29 cellular contexts compared by ENCODE assay signal in the genomic region with DNA sequence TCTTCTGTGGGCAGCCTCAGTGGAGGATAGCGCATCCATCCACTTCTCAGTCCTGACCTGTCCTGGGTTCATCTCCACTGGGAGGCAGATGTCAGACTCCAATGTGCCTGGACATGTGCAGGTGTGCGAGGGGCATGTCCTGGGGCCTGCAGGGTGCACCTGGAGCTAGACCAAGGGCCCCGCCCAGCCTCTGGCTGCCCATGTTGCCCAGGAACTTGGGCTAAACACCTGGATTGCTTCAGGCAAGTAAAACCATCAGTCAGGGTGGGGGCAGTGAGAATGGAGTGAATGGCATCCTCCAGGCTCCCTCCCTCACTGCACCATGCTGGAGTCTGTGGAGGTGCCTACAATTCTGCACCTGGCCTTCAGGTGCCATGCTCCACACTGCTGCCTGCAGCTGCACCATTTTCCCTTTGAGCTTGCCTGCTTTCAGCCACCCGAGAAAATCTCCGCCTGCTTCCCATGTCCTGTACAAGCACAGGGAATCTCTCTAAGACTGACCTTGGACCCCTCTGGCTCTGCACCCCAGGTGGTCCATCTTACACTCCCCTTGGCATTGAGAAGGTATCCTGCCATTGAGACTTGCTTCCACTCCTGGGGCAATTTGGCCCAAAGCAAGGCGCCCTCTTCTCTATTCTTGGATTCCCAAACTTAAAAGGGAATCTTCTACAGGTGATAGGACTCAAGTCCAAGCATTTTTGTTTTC. TPM values are rescaled to one million over a fixed set of nuclear protein-coding genes. Genes with fewer than 3 reads are reported as not detected.
A peak's percentile ranks its signal among the peaks of the same experiment; 100 is the strongest.
DNase-seq lines count a peak whose midpoint lies in the region; ATAC-seq and TF ChIP-seq lines count a peak whose summit lies in the region.
"Had no signal": no experiment of that assay in that cellular context is flagged by ENCODE, and none has a peak within 500 bp of the region (broad histone marks: within the 10 kb centered on the region; RNA-seq: fewer than 3 reads in every experiment).

No MANE protein-coding gene starts in this region.

- H2AK5ac ChIP-seq in H9 (ENCODE audit: insufficient read length, low read length) = no peak overlapping the region

- H3K36me3 Mint-ChIP-seq in H9 (ENCODE audit: insufficient read depth in 1 of 3, low read depth in 3 of 3) (no peaks in the 10 kb centered on the region), osteocyte (ENCODE audit: unreplicated experiment) (no peaks in the 10 kb centered on the region)
- no peaks in the 10 kb centered on the region for H3K36me3 Mint-ChIP-seq in activated CD8-positive, alpha-beta T cell treated with anti-CD3 and anti-CD28 coated beads for 36 hours (ENCODE audit: low read depth)
- H3K36me3 Mint-ChIP-seq: CD8-positive, alpha-beta T cell had no signal

- no peak overlapping the region for H2AFZ ChIP-seq in H9 (ENCODE audit: low read length)

- no peak overlapping the region for H2BK15ac ChIP-seq in H9 (ENCODE audit: low read depth, low read length)

- no peaks in the 10 kb centered on the region for H4K20me1 ChIP-seq in H9 (ENCODE audit: control insufficient read depth, insufficient read depth, insufficient read length)

- H4K8ac ChIP-seq in H9 (replicated peaks; ENCODE audit: insufficient read length, low read depth, low read length) = no peak overlapping the region

- no peak overlapping the region for H3K18ac ChIP-seq in H9 (ENCODE audit: insufficient read length, low read depth, low read length)

- TF ChIP-seq CTCF in H9 (conservative IDR thresholded peaks at IDR 0.05) (no peak), osteocyte (IDR thresholded peaks at IDR 0.05) (no peak)
- no peak for TF ChIP-seq CTCF in activated CD8-positive, alpha-beta T cell treated with anti-CD3 and anti-CD28 coated beads for 36 hours (IDR thresholded peaks at IDR 0.05)

- no peak overlapping the region for H3K9ac ChIP-seq in H9 (ENCODE audit: extremely low read depth, insufficient read length, low read length)

- H3K27ac ChIP-seq in H9 (ENCODE audit: insufficient read length, low read depth, low read length) = no peak overlapping the region
- H3K27ac ChIP-seq: C4-2B, SJCRH30 had no signal

- ATAC-seq in activated CD8-positive, alpha-beta T cell treated with anti-CD3 and anti-CD28 coated beads for 36 hours = no peak
- ATAC-seq: CD8-positive, alpha-beta T cell; PC-3; Right ventricle myocardium inferior; SK-N-SH treated with all-trans-retinoic acid at 6 μM for 48 hours had no signal

- CTCF ChIA-PET in activated CD8-positive, alpha-beta T cell treated with anti-CD3 and anti-CD28 coated beads for 36 hours (lab: Charles Lee) = interaction anchor here (1.1 to 1.4 kb wide), 3 partner anchors 15 to 196 kb away, joined by 3 to 4 read pairs (median 3); no protein-coding TSS in a partner anchor

- H3K4me3 Mint-ChIP-seq in H9 = no peak overlapping the region
- no peak overlapping the region for H3K4me3 Mint-ChIP-seq in osteocyte (ENCODE audit: unreplicated experiment)
- H3K4me3 Mint-ChIP-seq in activated CD8-positive, alpha-beta T cell treated with anti-CD3 and anti-CD28 coated beads for 36 hours = no peak overlapping the region
- H3K4me3 Mint-ChIP-seq: B cell; CD8-positive, alpha-beta T cell had no signal

- H3K4me2 ChIP-seq in H9 (ENCODE audit: insufficient read depth, insufficient read length, low read length) = no peak overlapping the region

- H2BK5ac ChIP-seq in H9 (ENCODE audit: insufficient read length, low read length) = no peak overlapping the region

- no peak overlapping the region for H2BK120ac ChIP-seq in H9 (ENCODE audit: low read depth, low read length, poor library complexity, severe bottlenecking)

- H3K4me1 ChIP-seq in H9 (ENCODE audit: insufficient read depth, low read length) = no peaks in the 10 kb centered on the region
- H3K4me1 ChIP-seq: Caco-2, SJCRH30 had no signal

- no peaks in the 10 kb centered on the region for H3K27me3 ChIP-seq in H9 (ENCODE audit: insufficient read depth, low read length)
- H3K27me3 ChIP-seq: SJCRH30 had no signal

- peaks cover 1% of the 10 kb centered on the region for H3K27me3 Mint-ChIP-seq in H9 (ENCODE audit: low read depth)
- peaks cover 2% of the 10 kb centered on the region for H3K27me3 Mint-ChIP-seq in osteocyte (ENCODE audit: unreplicated experiment)
- H3K27me3 Mint-ChIP-seq in activated CD8-positive, alpha-beta T cell treated with anti-CD3 and anti-CD28 coated beads for 36 hours = no peaks in the 10 kb centered on the region
- H3K27me3 Mint-ChIP-seq: B cell had no signal

- no peaks in the 10 kb centered on the region for H3K9me3 Mint-ChIP-seq in H9
- H3K9me3 Mint-ChIP-seq in osteocyte (ENCODE audit: unreplicated experiment) = no peaks in the 10 kb centered on the region
- no peaks in the 10 kb centered on the region for H3K9me3 Mint-ChIP-seq in activated CD8-positive, alpha-beta T cell treated with anti-CD3 and anti-CD28 coated beads for 36 hours
- H3K9me3 Mint-ChIP-seq: CD8-positive, alpha-beta T cell had no signal

- H3K23me2 ChIP-seq in H9 (ENCODE audit: insufficient read length, low read depth, low read length, poor library complexity, severe bottlenecking) = no peaks in the 10 kb centered on the region

- WGBS in H9 (ENCODE audit: extremely low coverage, insufficient read length, low lambda C conversion rate) = no CpG with 5 or more reads among the region's 6 CpGs

- no peak overlapping the region for H3T11ph ChIP-seq in H9 (ENCODE audit: low read length)

- POLR2A ChIA-PET in activated CD8-positive, alpha-beta T cell treated with anti-CD3 and anti-CD28 coated beads for 36 hours (lab: Charles Lee) = no interaction called here

- H3K27ac Mint-ChIP-seq in H9 = no peak overlapping the region
- no peak overlapping the region for H3K27ac Mint-ChIP-seq in osteocyte (ENCODE audit: unreplicated experiment)
- H3K27ac Mint-ChIP-seq in activated CD8-positive, alpha-beta T cell treated with anti-CD3 and anti-CD28 coated beads for 36 hours = no peak overlapping the region
- H3K27ac Mint-ChIP-seq: B cell; CD8-positive, alpha-beta T cell had no signal

- H3K23ac ChIP-seq in H9 (ENCODE audit: insufficient read length, low read depth, low read length) = no peak overlapping the region

- H3K4me1 Mint-ChIP-seq in H9 (peaks cover 24 to 39% of the 10 kb centered on the region in 2 experiments), osteocyte (ENCODE audit: unreplicated experiment) (peaks cover 11% of the 10 kb centered on the region)
- peaks cover 3% of the 10 kb centered on the region for H3K4me1 Mint-ChIP-seq in activated CD8-positive, alpha-beta T cell treated with anti-CD3 and anti-CD28 coated beads for 36 hours (ENCODE audit: low read depth)

- DNase-seq in H9 (peak; percentile 31), NCI-H69 (lab: John Stamatoyannopoulos, UW) (peak; percentile 17), ecto neural progenitor cell (ENCODE audit: low spot score) (peak; percentile 37), osteocyte (ENCODE audit: extremely low spot score, unreplicated experiment) (peak; percentile 73), NCI-H2171 treated with DMSO at 0.1 percent for 48 hours (lab: John Stamatoyannopoulos, UW) (no peak), AG08395 (ENCODE audit: low spot score) (no peak)
- DNase-seq in activated CD8-positive, alpha-beta T cell treated with anti-CD3 and anti-CD28 coated beads for 36 hours = no peak
- DNase-seq: Caco-2; CD8-positive, alpha-beta T cell; EL; GDM1; H7; KBM-7; NCI-H1105 treated with DMSO at 0.1 percent for 48 hours; NCI-H1694 treated with DMSO at 0.1 percent for 48 hours; NCI-H2081; NCI-H226; NCI-H510A treated with DMSO at 0.1 percent for 48 hours; NCI-H82; NK-92 treated with Interleukin-12 subunit alpha and Interleukin-12 subunit beta, amount 100 ng/mL, for 24 hours; PC-3; SJCRH30 had no signal

- H2BK20ac ChIP-seq in H9 (ENCODE audit: low read depth, low read length, poor library complexity, severe bottlenecking) = no peak overlapping the region

- intact Hi-C loops in activated CD8-positive, alpha-beta T cell treated with anti-CD3 and anti-CD28 coated beads for 36 hours (cut with micrococcal nuclease) = no loop called here

- no peak overlapping the region for H2BK12ac ChIP-seq in H9 (ENCODE audit: insufficient read length, low read depth, low read length)

- H4K91ac ChIP-seq in H9 (ENCODE audit: insufficient read length, low read depth, low read length) = no peak overlapping the region

- no peak overlapping the region for H3K56ac ChIP-seq in H9 (ENCODE audit: insufficient read length, low read depth, low read length)

- no peaks in the 10 kb centered on the region for H3K79me1 ChIP-seq in H9 (ENCODE audit: insufficient read depth, low read depth, low read length, poor library complexity, severe bottlenecking)

- no peak overlapping the region for H4K5ac ChIP-seq in H9 (ENCODE audit: insufficient read length, low read depth, low read length)

- H3K9me3 ChIP-seq in H9 (ENCODE audit: control insufficient read depth, low read depth, low read length) = no peaks in the 10 kb centered on the region
- H3K9me3 ChIP-seq: Caco-2, SJCRH30 had no signal

- no peak overlapping the region for H3K14ac ChIP-seq in H9 (ENCODE audit: insufficient read depth, low read length)

- no peaks in the 10 kb centered on the region for H3K79me2 ChIP-seq in H9 (ENCODE audit: insufficient read depth, low read length)

- no peak overlapping the region for H3K4ac ChIP-seq in H9 (ENCODE audit: low read depth, low read length)

RNA-seq across cellular contexts. Expression of gene MFSD6L, which starts 2.1 kb away (rescaled TPM):
- 2.1 TPM in 2 replicates for total RNA-seq in H9 (2021)
- total RNA-seq in osteocyte = not detected in 2 replicates
- total RNA-seq in activated CD8-positive, alpha-beta T cell treated with anti-CD3 and anti-CD28 coated beads for 36 hours = under 1 TPM; 0.20 to 0.22 TPM
- total RNA-seq: A673; Caco-2; CD8-positive, alpha-beta T cell; H7; LHCN-M2; MCF 10A; SJCRH30 had no signal

RNA-seq across cellular contexts. Expression of gene SPDYE4, which starts 42.9 kb away (rescaled TPM):
- not detected in 2 replicates for total RNA-seq in H9 (2021)
- total RNA-seq in osteocyte = not detected in 2 replicates
- total RNA-seq in activated CD8-positive, alpha-beta T cell treated with anti-CD3 and anti-CD28 coated beads for 36 hours = not detected
- total RNA-seq: A673; B cell; Caco-2; CD8-positive, alpha-beta T cell; H7; LHCN-M2; MCF 10A; PC-3; Right ventricle myocardium inferior; SJCRH30 had no signal

RNA-seq across cellular contexts. Expression of gene CCDC42, which starts 56.7 kb away (rescaled TPM):
- total RNA-seq in H9 (2021) = not detected in 2 replicates
- total RNA-seq in osteocyte = not detected in 2 replicates
- under 1 TPM; 0.38 to 0.65 TPM for total RNA-seq in activated CD8-positive, alpha-beta T cell treated with anti-CD3 and anti-CD28 coated beads for 36 hours
- total RNA-seq: A673, Caco-2, H7, LHCN-M2, MCF 10A, PC-3, Right ventricle myocardium inferior, SJCRH30 had no signal

Comparison
In these comparisons a context has a peak if more than half of its experiments do, and no peak if none do; other contexts are left out.
1. DNase-seq: peak in H9 (single experiment), NCI-H69 (single experiment), ecto neural progenitor cell (single experiment) and osteocyte (single experiment); none in activated CD8-positive, alpha-beta T cell treated with anti-CD3 and anti-CD28 coated beads for 36 hours (single experiment), NCI-H2171 treated with DMSO at 0.1 percent for 48 hours (single experiment) and AG08395 (single experiment).